2 cellular contexts compared by ENCODE assay signal in the genomic region with DNA sequence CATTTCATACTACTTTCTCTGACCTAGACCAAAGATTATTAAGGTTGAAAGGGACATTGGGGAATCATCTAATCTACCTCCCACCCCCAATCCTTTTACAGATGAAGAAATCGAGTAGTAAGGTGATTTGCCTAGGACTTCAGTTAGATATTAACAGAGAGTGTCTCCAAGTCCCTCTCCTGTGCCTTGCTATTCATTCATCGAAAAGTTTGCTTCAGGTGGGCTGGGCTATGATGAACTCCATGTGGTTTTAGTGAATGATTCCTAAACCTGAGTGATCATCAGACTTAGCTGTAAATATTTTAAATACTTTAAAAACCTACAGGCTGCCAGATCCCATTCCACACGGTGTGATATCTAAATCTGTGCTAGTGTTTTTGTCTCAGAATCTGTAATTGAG.
TF ChIP-seq lines count a peak whose summit lies in the region.

No MANE protein-coding gene starts in this region.

TF ChIP-seq in GM23338, 12 proteins besides CTCF, POLR2A, EP300 and RAD21 (continued from another document):
- TF ChIP-seq, protein P1, sequence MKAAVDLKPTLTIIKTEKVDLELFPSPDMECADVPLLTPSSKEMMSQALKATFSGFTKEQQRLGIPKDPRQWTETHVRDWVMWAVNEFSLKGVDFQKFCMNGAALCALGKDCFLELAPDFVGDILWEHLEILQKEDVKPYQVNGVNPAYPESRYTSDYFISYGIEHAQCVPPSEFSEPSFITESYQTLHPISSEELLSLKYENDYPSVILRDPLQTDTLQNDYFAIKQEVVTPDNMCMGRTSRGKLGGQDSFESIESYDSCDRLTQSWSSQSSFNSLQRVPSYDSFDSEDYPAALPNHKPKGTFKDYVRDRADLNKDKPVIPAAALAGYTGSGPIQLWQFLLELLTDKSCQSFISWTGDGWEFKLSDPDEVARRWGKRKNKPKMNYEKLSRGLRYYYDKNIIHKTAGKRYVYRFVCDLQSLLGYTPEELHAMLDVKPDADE (IDR thresholded peaks at IDR 0.05) = no peak
- TF ChIP-seq STAT1 (IDR thresholded peaks at IDR 0.05; ENCODE audit: unreplicated experiment) (no peak), EZH2phosphoT487 (IDR thresholded peaks at IDR 0.05; ENCODE audit: unreplicated experiment) (no peak), JUNB (IDR thresholded peaks at IDR 0.05; ENCODE audit: unreplicated experiment) (no peak), NANOG (IDR thresholded peaks at IDR 0.05; ENCODE audit: borderline replicate concordance) (no peak), POLR2AphosphoS5 (IDR thresholded peaks at IDR 0.05; ENCODE audit: low read depth) (no peak), ZNF331 (CRISPR knock-in tag; IDR thresholded peaks at IDR 0.05; ENCODE audit: low read depth) (no peak), ZNF114 (CRISPR knock-in tag; IDR thresholded peaks at IDR 0.05) (no peak)
- TF ChIP-seq, protein P2, sequence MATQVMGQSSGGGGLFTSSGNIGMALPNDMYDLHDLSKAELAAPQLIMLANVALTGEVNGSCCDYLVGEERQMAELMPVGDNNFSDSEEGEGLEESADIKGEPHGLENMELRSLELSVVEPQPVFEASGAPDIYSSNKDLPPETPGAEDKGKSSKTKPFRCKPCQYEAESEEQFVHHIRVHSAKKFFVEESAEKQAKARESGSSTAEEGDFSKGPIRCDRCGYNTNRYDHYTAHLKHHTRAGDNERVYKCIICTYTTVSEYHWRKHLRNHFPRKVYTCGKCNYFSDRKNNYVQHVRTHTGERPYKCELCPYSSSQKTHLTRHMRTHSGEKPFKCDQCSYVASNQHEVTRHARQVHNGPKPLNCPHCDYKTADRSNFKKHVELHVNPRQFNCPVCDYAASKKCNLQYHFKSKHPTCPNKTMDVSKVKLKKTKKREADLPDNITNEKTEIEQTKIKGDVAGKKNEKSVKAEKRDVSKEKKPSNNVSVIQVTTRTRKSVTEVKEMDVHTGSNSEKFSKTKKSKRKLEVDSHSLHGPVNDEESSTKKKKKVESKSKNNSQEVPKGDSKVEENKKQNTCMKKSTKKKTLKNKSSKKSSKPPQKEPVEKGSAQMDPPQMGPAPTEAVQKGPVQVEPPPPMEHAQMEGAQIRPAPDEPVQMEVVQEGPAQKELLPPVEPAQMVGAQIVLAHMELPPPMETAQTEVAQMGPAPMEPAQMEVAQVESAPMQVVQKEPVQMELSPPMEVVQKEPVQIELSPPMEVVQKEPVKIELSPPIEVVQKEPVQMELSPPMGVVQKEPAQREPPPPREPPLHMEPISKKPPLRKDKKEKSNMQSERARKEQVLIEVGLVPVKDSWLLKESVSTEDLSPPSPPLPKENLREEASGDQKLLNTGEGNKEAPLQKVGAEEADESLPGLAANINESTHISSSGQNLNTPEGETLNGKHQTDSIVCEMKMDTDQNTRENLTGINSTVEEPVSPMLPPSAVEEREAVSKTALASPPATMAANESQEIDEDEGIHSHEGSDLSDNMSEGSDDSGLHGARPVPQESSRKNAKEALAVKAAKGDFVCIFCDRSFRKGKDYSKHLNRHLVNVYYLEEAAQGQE (IDR thresholded peaks at IDR 0.05; ENCODE audit: unreplicated experiment) = no peak

TF ChIP-seq in WTC11, 78 proteins besides CTCF, POLR2A, EP300 and RAD21 (continued from another document):
- TF ChIP-seq, protein P3, sequence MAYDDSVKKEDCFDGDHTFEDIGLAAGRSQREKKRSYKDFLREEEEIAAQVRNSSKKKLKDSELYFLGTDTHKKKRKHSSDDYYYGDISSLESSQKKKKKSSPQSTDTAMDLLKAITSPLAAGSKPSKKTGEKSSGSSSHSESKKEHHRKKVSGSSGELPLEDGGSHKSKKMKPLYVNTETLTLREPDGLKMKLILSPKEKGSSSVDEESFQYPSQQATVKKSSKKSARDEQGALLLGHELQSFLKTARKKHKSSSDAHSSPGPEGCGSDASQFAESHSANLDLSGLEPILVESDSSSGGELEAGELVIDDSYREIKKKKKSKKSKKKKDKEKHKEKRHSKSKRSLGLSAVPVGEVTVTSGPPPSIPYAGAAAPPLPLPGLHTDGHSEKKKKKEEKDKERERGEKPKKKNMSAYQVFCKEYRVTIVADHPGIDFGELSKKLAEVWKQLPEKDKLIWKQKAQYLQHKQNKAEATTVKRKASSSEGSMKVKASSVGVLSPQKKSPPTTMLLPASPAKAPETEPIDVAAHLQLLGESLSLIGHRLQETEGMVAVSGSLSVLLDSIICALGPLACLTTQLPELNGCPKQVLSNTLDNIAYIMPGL (CRISPR knock-in tag; IDR thresholded peaks at IDR 0.05) = no peak
- TF ChIP-seq, protein P4, sequence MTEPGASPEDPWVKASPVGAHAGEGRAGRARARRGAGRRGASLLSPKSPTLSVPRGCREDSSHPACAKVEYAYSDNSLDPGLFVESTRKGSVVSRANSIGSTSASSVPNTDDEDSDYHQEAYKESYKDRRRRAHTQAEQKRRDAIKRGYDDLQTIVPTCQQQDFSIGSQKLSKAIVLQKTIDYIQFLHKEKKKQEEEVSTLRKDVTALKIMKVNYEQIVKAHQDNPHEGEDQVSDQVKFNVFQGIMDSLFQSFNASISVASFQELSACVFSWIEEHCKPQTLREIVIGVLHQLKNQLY (CRISPR knock-in tag; IDR thresholded peaks at IDR 0.05) = no peak
